25 cellular contexts compared by ENCODE assay signal in the genomic region with DNA sequence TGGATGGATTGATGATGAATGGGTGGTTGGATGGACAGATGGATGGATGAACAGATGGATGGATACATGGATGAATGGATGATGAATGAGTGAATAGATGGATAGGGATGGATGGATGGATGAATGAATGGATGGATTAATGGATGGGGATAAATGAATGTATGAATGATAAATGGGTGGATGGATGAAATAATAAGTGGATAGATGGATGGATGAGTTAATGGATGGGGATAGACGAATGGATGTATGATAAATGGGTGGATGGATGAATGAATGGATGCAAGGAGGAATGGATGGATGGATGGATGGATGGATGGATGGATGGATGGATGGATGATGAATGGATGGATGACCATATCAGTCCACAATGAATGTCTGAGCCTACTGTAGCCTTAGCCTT.
A peak's percentile ranks its signal among the peaks of the same experiment; 100 is the strongest.
DNase-seq lines count a peak whose midpoint lies in the region; ATAC-seq, FAIRE-seq and TF ChIP-seq lines count a peak whose summit lies in the region.
"Had no signal": no experiment of that assay in that cellular context is flagged by ENCODE, and none has a peak within 500 bp of the region (broad histone marks: within the 10 kb centered on the region; RNA-seq: fewer than 3 reads in every experiment).

No MANE protein-coding gene starts in this region.

- no peak overlapping the region for H3K4me2 ChIP-seq in K562 (ENCODE audit: insufficient read depth, low read length)
- H3K4me2 ChIP-seq: BLaER1 had no signal

- H3K36me3 ChIP-seq in K562 (ENCODE audit: control insufficient read depth, insufficient read depth, low read length) = no peaks in the 10 kb centered on the region
- H3K36me3 ChIP-seq: BE2C, BLaER1 had no signal

- ATAC-seq in K562 = no peak
- ATAC-seq in left cardiac atrium = no peak
- no peak for ATAC-seq in HG03442 (IDR thresholded peaks at IDR 0.05; ENCODE audit: unreplicated experiment)
- no peak for ATAC-seq in HG02759 (IDR thresholded peaks at IDR 0.05; ENCODE audit: unreplicated experiment)
- ATAC-seq: GM12878 had no signal

- no peak overlapping the region for H3K4me3 ChIP-seq in K562
- H3K4me3 ChIP-seq: BLaER1, GM12878 had no signal

- H3K9ac ChIP-seq in K562 (ENCODE audit: insufficient read depth in 1 of 2, low read depth in 2 of 2, low read length in 2 of 2) = no peak overlapping the region
- H3K9ac ChIP-seq: BLaER1 had no signal

- no peak for TF ChIP-seq EP300 in K562 (IDR thresholded peaks at IDR 0.05; ENCODE audit: low read length)

- TF ChIP-seq CTCF in K562 (IDR thresholded peaks at IDR 0.05 in 2 of 3, conservative IDR thresholded peaks at IDR 0.05 in 1 of 3; ENCODE audit: insufficient read depth in 2 of 3, low read depth in 1 of 3, low read length in 3 of 3) = no peak

- no peaks in the 10 kb centered on the region for H3K79me2 ChIP-seq in K562 (ENCODE audit: control insufficient read depth, insufficient read depth, low read length)

- no peak overlapping the region for H2AFZ ChIP-seq in K562 (ENCODE audit: low read depth, low read length)

- peak; percentile 36 for FAIRE-seq in HTR-8/SVneo (lab: Jason Lieb, UNC)
- FAIRE-seq in K562 (lab: Jason Lieb, UNC) = no peak
- FAIRE-seq: A204.1, GM12878, GM12892, GM18507 had no signal

- CTCF ChIA-PET in K562 (lab: Yijun Ruan, JAX; ENCODE audit: low intra/inter-chr PET ratio) = no interaction called here

- intact Hi-C loops in K562 (cut with micrococcal nuclease) (no loop called here), left cardiac atrium (cut with DNase I) (no loop called here)

- in situ Hi-C loops in K562 (cut with MboI) = no loop called here

- no peaks in the 10 kb centered on the region for H3K9me1 ChIP-seq in K562 (ENCODE audit: control insufficient read depth, insufficient read depth, low read length)

- H3K4me1 ChIP-seq in K562 (replicated peaks in 1 of 2; ENCODE audit: control insufficient read depth in 2 of 2, insufficient read depth in 2 of 2, low read length in 2 of 2) = no peaks in the 10 kb centered on the region
- H3K4me1 ChIP-seq: BE2C, BLaER1 had no signal

- TF ChIP-seq POLR2A in K562 (conservative IDR thresholded peaks at IDR 0.05) = no peak

- no peaks in the 10 kb centered on the region for H4K20me1 ChIP-seq in K562 (replicated peaks; ENCODE audit: control insufficient read depth, insufficient read depth, low read length)
- H4K20me1 ChIP-seq: BLaER1 had no signal

- H3K27me3 ChIP-seq in K562 (ENCODE audit: control insufficient read depth in 2 of 2, insufficient read depth in 2 of 2, low read length in 2 of 2) = peaks cover 4 to 24% of the 10 kb centered on the region in 2 experiments; a peak in 4 of 5 replicates
- H3K27me3 ChIP-seq: BE2C, BLaER1 had no signal

- 0% methylated on average over 1 of the region's 1 CpG for WGBS in K562 (ENCODE audit: insufficient coverage, low coverage, missing lambda C conversion rate)

- POLR2A ChIA-PET in K562 (lab: Yijun Ruan, JAX) = no interaction called here

- no peaks in the 10 kb centered on the region for H3K9me3 ChIP-seq in K562 (replicated peaks; ENCODE audit: control insufficient read depth, insufficient read depth, low read depth, low read length)
- H3K9me3 ChIP-seq: BE2C, BLaER1 had no signal

- TF ChIP-seq RAD21 in K562 (CRISPR knock-in tag; conservative IDR thresholded peaks at IDR 0.05 in 1 of 2, IDR thresholded peaks at IDR 0.05 in 1 of 2) = no peak

- no peak overlapping the region for H3K27ac ChIP-seq in K562 (ENCODE audit: extremely low read depth, low read depth, low read length)
- H3K27ac ChIP-seq: BLaER1 had no signal

- DNase-seq in HTR-8/SVneo (ENCODE audit: insufficient read length, low spot score) (no peak), K562 (ENCODE audit: extremely low read depth in 1 of 4, low spot score in 3 of 4) (no peak), left cardiac atrium (no peak)
- DNase-seq: 8988T; ACHN; BE2C; C1 segment of cervical spinal cord; CD4-positive, alpha-beta memory T cell; CD4-positive, CD25-positive, alpha-beta regulatory T cell; CD8-positive, alpha-beta memory T cell; COR-L47; DMS 273 treated with DMSO at 0.1 percent for 48 hours; DMS153; DMS53; DMS79; DND-41; EL; GDM1 had no signal

- no TSS peak for BruUV-seq in K562 (replicated peaks; lab: Mats Ljungman, UMichigan)

TF ChIP-seq in K562, 482 proteins besides CTCF, POLR2A, EP300 and RAD21:
- TF ChIP-seq TAF1 (IDR thresholded peaks at IDR 0.05; ENCODE audit: control insufficient read depth, extremely low read depth, insufficient read depth, low read length, severe bottlenecking) = no peak
- TF ChIP-seq RUNX1 (IDR thresholded peaks at IDR 0.05; ENCODE audit: low read depth) = no peak
- TF ChIP-seq, protein P1, sequence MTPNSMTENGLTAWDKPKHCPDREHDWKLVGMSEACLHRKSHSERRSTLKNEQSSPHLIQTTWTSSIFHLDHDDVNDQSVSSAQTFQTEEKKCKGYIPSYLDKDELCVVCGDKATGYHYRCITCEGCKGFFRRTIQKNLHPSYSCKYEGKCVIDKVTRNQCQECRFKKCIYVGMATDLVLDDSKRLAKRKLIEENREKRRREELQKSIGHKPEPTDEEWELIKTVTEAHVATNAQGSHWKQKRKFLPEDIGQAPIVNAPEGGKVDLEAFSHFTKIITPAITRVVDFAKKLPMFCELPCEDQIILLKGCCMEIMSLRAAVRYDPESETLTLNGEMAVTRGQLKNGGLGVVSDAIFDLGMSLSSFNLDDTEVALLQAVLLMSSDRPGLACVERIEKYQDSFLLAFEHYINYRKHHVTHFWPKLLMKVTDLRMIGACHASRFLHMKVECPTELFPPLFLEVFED (CRISPR knock-in tag; conservative IDR thresholded peaks at IDR 0.05) = 0 out of 2 replicates have a peak, but pooled peaks have one; percentile 22
- TF ChIP-seq MBD2 (IDR thresholded peaks at IDR 0.05; ENCODE audit: borderline replicate concordance, low read depth) = no peak
- no peak for TF ChIP-seq MECOM (CRISPR knock-in tag; IDR thresholded peaks at IDR 0.05)
